ENCODE assay signal across 28 cellular contexts in the genomic region with DNA sequence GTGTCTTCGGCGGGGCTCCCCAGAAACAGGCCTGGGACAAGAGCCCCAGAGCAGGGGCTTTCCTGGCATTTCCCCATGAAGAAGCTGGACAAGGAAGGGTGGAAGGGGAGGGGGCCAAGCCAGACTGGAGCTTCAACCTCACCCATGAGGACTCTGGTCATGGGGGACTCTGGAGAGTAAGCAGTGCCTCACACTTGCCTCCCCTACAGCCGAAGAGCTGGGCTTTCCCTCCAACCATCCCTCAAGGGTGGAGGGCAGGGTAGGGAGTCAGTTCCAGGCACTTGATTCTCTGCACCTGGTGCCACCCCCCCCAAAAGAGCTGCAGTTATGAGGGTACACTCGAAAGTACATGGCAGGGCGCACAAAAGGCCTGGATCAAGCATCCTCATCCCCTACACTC.
"Had no signal": no experiment of that assay in that cellular context is flagged by ENCODE, and none has a peak within 500 bp of the region (broad histone marks: within the 10 kb centered on the region; RNA-seq: fewer than 3 reads in every experiment).

No MANE protein-coding gene starts in this region.

- FAIRE-seq: endothelial cell of umbilical vein, frontal cortex had no signal

- H3K27ac ChIP-seq: brain microvascular endothelial cell, esophagus muscularis mucosa, sigmoid colon had no signal

- H3K27me3 Mint-ChIP-seq: activated B cell treated with CpG ODN at 0.5 μM for 24 hours had no signal

- H3K4me3 ChIP-seq: esophagus muscularis mucosa, sigmoid colon, smooth muscle cell had no signal

- ATAC-seq: activated CD4-positive, alpha-beta T cell treated with anti-CD3 and anti-CD28 coated beads for 36 hours; activated naive CD4-positive, alpha-beta T cell treated with anti-CD3 and anti-CD28 coated beads, Interleukin-2, amount 50 U/mL, for 72 hours; stimulated activated naive B cell treated with anti-CD40 and anti-IgM and Interleukin-4, amounts not matched to agents 10 μg/mL and 1 μg/mL and 100 μg/mL, for 72 hours had no signal

- H3K9me3 ChIP-seq: sigmoid colon had no signal

- DNase-seq: activated B cell treated with CpG ODN at 0.5 μM for 24 hours; activated CD4-positive, alpha-beta T cell treated with anti-CD3 and anti-CD28 coated beads for 36 hours; activated CD4-positive, alpha-beta T cell treated with anti-CD3 and anti-CD28 coated beads, Interleukin-2, amount 50 U/mL, for 48 hours; activated gamma-delta T cell treated with Interleukin-2 at 50 U/mL for 16 hours; aorta; brain microvascular endothelial cell; central memory CD4-positive, alpha-beta T cell; dermis blood vessel endothelial cell; effector CD8-positive, alpha-beta T cell; glutamatergic neuron; hippocampal formation; nephron progenitor cell; nucleus accumbens; posterior cingulate gyrus; sigmoid colon; stimulated activated CD4-positive, alpha-beta T cell treated with anti-CD3 and anti-CD28 coated beads, Interleukin-15, amount 100 ng/mL, for 24 hours; stimulated activated CD4-positive, alpha-beta T cell treated with anti-CD3 and anti-CD28 coated beads, Interleukin-2, amount 100 ng/mL, for 48 hours; stimulated activated CD8-positive, alpha-beta memory T cell treated with anti-CD3 and anti-CD28 coated beads, Interleukin-4, amount 100 ng/mL, for 48 hours; stimulated activated naive B cell treated with anti-CD40 and anti-IgM and Interleukin-4, amounts not matched to agents 10 μg/mL and 1 μg/mL and 100 μg/mL, for 72 hours; T-helper 9 cell; trophoblast cell had no signal

- H3K36me3 Mint-ChIP-seq: activated naive CD4-positive, alpha-beta T cell treated with anti-CD3 and anti-CD28 coated beads, Interleukin-2, amount 50 U/mL, for 72 hours; memory B cell; stimulated activated naive B cell treated with anti-CD40 and anti-IgM and Interleukin-4, amounts not matched to agents 10 μg/mL and 1 μg/mL and 100 μg/mL, for 72 hours had no signal

- H3K36me3 ChIP-seq: brain microvascular endothelial cell, esophagus muscularis mucosa, sigmoid colon had no signal

- H3K27me3 ChIP-seq: sigmoid colon had no signal

- H3K4me1 ChIP-seq: sigmoid colon had no signal

- H3K9me3 Mint-ChIP-seq: activated B cell treated with CpG ODN at 0.5 μM for 24 hours; activated naive CD4-positive, alpha-beta T cell treated with anti-CD3 and anti-CD28 coated beads, Interleukin-2, amount 50 U/mL, for 72 hours; activated T-helper 1 cell treated with anti-CD3 and anti-CD28 coated beads, Interleukin-12 subunit alpha, Interleukin-12 subunit beta, Interleukin-2, Interleukin-4 antibody, amounts not matched to agents 30 ng/mL and 10 ng/mL and 1 ng/mL, durations not matched to agents 14 hours and 24 hours and 36 hours; memory B cell; nephron progenitor cell; stimulated activated naive B cell treated with anti-CD40 and anti-IgM and Interleukin-4, amounts not matched to agents 10 μg/mL and 1 μg/mL and 100 μg/mL, for 72 hours had no signal

- H3K4me1 Mint-ChIP-seq: activated B cell treated with CpG ODN at 0.5 μM for 24 hours; activated CD4-positive, alpha-beta T cell treated with anti-CD3 and anti-CD28 coated beads for 36 hours; memory B cell; stimulated activated naive B cell treated with anti-CD40 and anti-IgM and Interleukin-4, amounts not matched to agents 10 μg/mL and 1 μg/mL and 100 μg/mL, for 72 hours had no signal

- H3K27ac Mint-ChIP-seq: activated B cell treated with CpG ODN at 0.5 μM for 24 hours; activated CD4-positive, alpha-beta T cell treated with anti-CD3 and anti-CD28 coated beads for 36 hours; activated naive CD4-positive, alpha-beta T cell treated with anti-CD3 and anti-CD28 coated beads, Interleukin-2, amount 50 U/mL, for 72 hours; activated T-helper 1 cell treated with anti-CD3 and anti-CD28 coated beads, Interleukin-12 subunit alpha, Interleukin-12 subunit beta, Interleukin-2, Interleukin-4 antibody, amounts not matched to agents 30 ng/mL and 10 ng/mL and 1 ng/mL, durations not matched to agents 14 hours and 24 hours and 36 hours; memory B cell; nephron progenitor cell; stimulated activated naive B cell treated with anti-CD40 and anti-IgM and Interleukin-4, amounts not matched to agents 10 μg/mL and 1 μg/mL and 100 μg/mL, for 72 hours had no signal

- H3K4me3 Mint-ChIP-seq: activated B cell treated with CpG ODN at 0.5 μM for 24 hours; activated CD4-positive, alpha-beta T cell treated with anti-CD3 and anti-CD28 coated beads for 36 hours; activated T-helper 1 cell treated with anti-CD3 and anti-CD28 coated beads, Interleukin-12 subunit alpha, Interleukin-12 subunit beta, Interleukin-2, Interleukin-4 antibody, amounts not matched to agents 30 ng/mL and 10 ng/mL and 1 ng/mL, durations not matched to agents 14 hours and 24 hours and 36 hours; memory B cell; nephron progenitor cell; stimulated activated naive B cell treated with anti-CD40 and anti-IgM and Interleukin-4, amounts not matched to agents 10 μg/mL and 1 μg/mL and 100 μg/mL, for 72 hours had no signal
